8 cellular contexts compared by ENCODE assay signal in the genomic region with DNA sequence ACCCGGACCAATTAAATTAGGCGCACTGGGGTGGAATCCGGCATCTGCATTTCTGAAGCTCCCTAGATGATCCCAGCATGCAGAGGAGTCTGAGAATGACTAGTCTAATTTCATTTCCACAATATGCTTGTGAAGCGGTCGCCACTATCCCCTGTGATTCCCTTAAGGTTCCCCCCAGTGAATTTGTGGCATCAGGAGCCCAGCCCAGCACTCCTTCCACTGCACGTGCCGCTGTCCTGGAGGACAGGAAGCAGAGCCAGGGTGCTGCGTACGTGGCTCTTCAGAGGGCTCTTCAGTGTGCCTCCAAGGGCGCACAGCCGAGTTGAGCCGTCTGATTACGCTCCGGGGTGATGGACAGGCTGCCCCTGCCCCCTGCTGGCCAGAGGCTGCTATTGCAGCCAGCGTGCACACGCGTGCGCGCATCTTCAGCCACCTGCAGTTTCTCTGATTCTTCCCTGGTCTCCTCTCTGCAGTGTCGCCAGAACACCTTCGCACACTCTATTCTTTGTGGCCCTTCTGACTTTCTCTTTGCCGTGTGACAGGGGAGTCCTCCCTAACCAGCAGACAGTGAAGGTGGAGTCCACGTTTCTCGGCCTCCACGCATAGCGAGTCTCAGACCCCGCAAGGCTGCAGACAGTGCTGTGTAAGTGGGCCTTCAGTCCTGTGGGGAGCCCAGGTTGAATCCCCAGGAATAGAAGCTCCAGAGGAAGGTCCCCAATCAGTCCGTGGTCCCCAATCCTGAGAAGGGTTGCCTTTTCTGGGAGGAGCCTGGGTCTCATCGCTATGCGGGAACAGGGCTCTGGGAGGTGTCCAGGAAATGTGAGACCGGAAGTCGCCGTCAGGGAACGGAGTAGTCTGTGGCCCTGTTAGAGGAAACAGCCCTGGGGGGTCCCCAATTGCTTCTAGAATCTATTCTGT. TPM values are rescaled to one million over a fixed set of nuclear protein-coding genes. Genes with fewer than 3 reads are reported as not detected.
A peak's percentile ranks its signal among the peaks of the same experiment; 100 is the strongest.
DNase-seq lines count a peak whose midpoint lies in the region; ATAC-seq, FAIRE-seq and TF ChIP-seq lines count a peak whose summit lies in the region.

No MANE protein-coding gene starts in this region.

- no peaks in the 10 kb centered on the region for H3K27me3 ChIP-seq in DND-41 (ENCODE audit: insufficient read depth, low read length, poor library complexity)
- H3K27me3 ChIP-seq in GM23248 (replicated peaks; ENCODE audit: insufficient read depth) = peaks cover 53% of the 10 kb centered on the region
- peaks cover 27% of the 10 kb centered on the region for H3K27me3 ChIP-seq in neural progenitor cell
- peaks cover 10% of the 10 kb centered on the region in 2 donors for H3K27me3 ChIP-seq in stomach smooth muscle (ENCODE audit: control insufficient read depth in 1 of 2, insufficient read depth in 2 of 2, low read length in 2 of 2)

- H3K27ac ChIP-seq in DND-41 (ENCODE audit: low read length) (peak overlapping the region; percentile 54), GM23248 (no peak overlapping the region), neural progenitor cell (no peak overlapping the region), stomach smooth muscle (ENCODE audit: low read length) (no peak overlapping the region)

- DNase-seq in DND-41 = peak; percentile 92
- peak; percentile 86 for DNase-seq in GM23248
- DNase-seq in Kasumi-1 (lab: John Stamatoyannopoulos, UW) = peak; percentile 81 to 85
- peak; percentile 44 for DNase-seq in RCC 7860 (ENCODE audit: low spot score)
- peak; percentile 56 for DNase-seq in fibroblast of the conjunctiva (ENCODE audit: low read depth)
- DNase-seq in neural progenitor cell (ENCODE audit: low spot score) = peak; percentile 93

- H3F3A ChIP-seq in GM23248 (ENCODE audit: insufficient read depth) (no peaks in the 10 kb centered on the region), neural progenitor cell (ENCODE audit: low read depth) (peaks cover 6% of the 10 kb centered on the region)

- H3K9me3 ChIP-seq in DND-41 (ENCODE audit: insufficient read depth, low read length, severe bottlenecking) (no peaks in the 10 kb centered on the region), GM23248 (ENCODE audit: low read depth) (no peaks in the 10 kb centered on the region), neural progenitor cell (ENCODE audit: low read depth) (no peaks in the 10 kb centered on the region), stomach smooth muscle (ENCODE audit: control insufficient read depth in 2 of 2, low read length in 2 of 2) (no peaks in the 10 kb centered on the region)

- in situ Hi-C loops in GM23248 (cut with MboI) = no loop called here

- H3K79me2 ChIP-seq in DND-41 (ENCODE audit: insufficient read depth, low read length) = no peaks in the 10 kb centered on the region
- no peaks in the 10 kb centered on the region for H3K79me2 ChIP-seq in GM23248 (ENCODE audit: insufficient read depth)
- H3K79me2 ChIP-seq in neural progenitor cell (ENCODE audit: low read depth) = no peaks in the 10 kb centered on the region

- no peaks in the 10 kb centered on the region for H3K9me3 Mint-ChIP-seq in activated T-helper 17 cell treated with anti-CD3 and anti-CD28 coated beads, Interleukin-2, amount 50 U/mL, for 72 hours
- no peaks in the 10 kb centered on the region for H3K9me3 Mint-ChIP-seq in neural progenitor cell

- TF ChIP-seq CTCF in DND-41 (IDR thresholded peaks at IDR 0.05; ENCODE audit: borderline replicate concordance, extremely low read depth, low read length, poor library complexity, severe bottlenecking) (peak; percentile 100), neural progenitor cell (IDR thresholded peaks at IDR 0.05) (peak; percentile 99)

- H3K4me1 Mint-ChIP-seq in activated T-helper 17 cell treated with anti-CD3 and anti-CD28 coated beads, Interleukin-2, amount 50 U/mL, for 72 hours = peaks cover 4% of the 10 kb centered on the region
- H3K4me1 Mint-ChIP-seq in neural progenitor cell = peaks cover 13% of the 10 kb centered on the region

- H2AFZ ChIP-seq in DND-41 (ENCODE audit: low read depth, low read length) (peak overlapping the region; percentile 83), GM23248 (peak overlapping the region; percentile 63), neural progenitor cell (replicated peaks) (peak overlapping the region; percentile 91)

- H3K27ac Mint-ChIP-seq in activated T-helper 17 cell treated with anti-CD3 and anti-CD28 coated beads, Interleukin-2, amount 50 U/mL, for 72 hours = peak overlapping the region; percentile 36
- no peak overlapping the region for H3K27ac Mint-ChIP-seq in neural progenitor cell

- H4K20me1 ChIP-seq in DND-41 (ENCODE audit: insufficient read depth, low read length) = no peaks in the 10 kb centered on the region
- H4K20me1 ChIP-seq in GM23248 (ENCODE audit: insufficient read depth) = no peaks in the 10 kb centered on the region
- no peaks in the 10 kb centered on the region for H4K20me1 ChIP-seq in neural progenitor cell (ENCODE audit: low read depth)

- no peak for FAIRE-seq in RCC 7860 (lab: Jason Lieb, UNC)

- no peaks in the 10 kb centered on the region for H3K36me3 Mint-ChIP-seq in activated T-helper 17 cell treated with anti-CD3 and anti-CD28 coated beads, Interleukin-2, amount 50 U/mL, for 72 hours (ENCODE audit: low read depth)
- H3K36me3 Mint-ChIP-seq in neural progenitor cell = no peaks in the 10 kb centered on the region

- H3K9ac ChIP-seq in DND-41 (ENCODE audit: low read depth, low read length) = peak overlapping the region; percentile 42
- peak overlapping the region; percentile 36 for H3K9ac ChIP-seq in GM23248
- no peak overlapping the region for H3K9ac ChIP-seq in neural progenitor cell
- H3K9ac ChIP-seq in stomach smooth muscle (ENCODE audit: low read length in 2 of 2) = no peak overlapping the region

- WGBS in GM23248 (ENCODE audit: low coverage in 1 of 2, low lambda C conversion rate in 2 of 2, missing lambda C conversion rate in 2 of 2), 2 experiments = 6% methylated on average over 29 to 34 of the region's 34 CpGs

- H3K36me3 ChIP-seq in DND-41 (ENCODE audit: insufficient read depth, low read length) = no peaks in the 10 kb centered on the region
- H3K36me3 ChIP-seq in GM23248 (ENCODE audit: low read depth) = no peaks in the 10 kb centered on the region
- H3K36me3 ChIP-seq in neural progenitor cell = no peaks in the 10 kb centered on the region
- no peaks in the 10 kb centered on the region for H3K36me3 ChIP-seq in stomach smooth muscle (ENCODE audit: control insufficient read depth in 2 of 2, insufficient read depth in 2 of 2, low read length in 2 of 2)

- H3K4me1 ChIP-seq in DND-41 (ENCODE audit: insufficient read depth, low read length) (peaks cover 21% of the 10 kb centered on the region), GM23248 (ENCODE audit: insufficient read depth) (no peaks in the 10 kb centered on the region), neural progenitor cell (peaks cover 16% of the 10 kb centered on the region), stomach smooth muscle (ENCODE audit: control insufficient read depth, insufficient read depth, low read length) (peaks cover 10% of the 10 kb centered on the region)

- peak overlapping the region in 1 of 2 experiments; percentile 53; a peak in 2 of 4 replicates for H3K4me3 ChIP-seq in DND-41 (ENCODE audit: low read depth in 1 of 2, low read length in 2 of 2)
- peak overlapping the region; percentile 64 for H3K4me3 ChIP-seq in GM23248
- peak overlapping the region; percentile 39 for H3K4me3 ChIP-seq in neural progenitor cell
- peak overlapping the region; percentile 37 to 69 for H3K4me3 ChIP-seq in stomach smooth muscle (ENCODE audit: low read length in 2 of 2)

- peak overlapping the region; percentile 68 for H3K4me3 Mint-ChIP-seq in activated T-helper 17 cell treated with anti-CD3 and anti-CD28 coated beads, Interleukin-2, amount 50 U/mL, for 72 hours
- peak overlapping the region; percentile 73 for H3K4me3 Mint-ChIP-seq in neural progenitor cell

- ATAC-seq in DND-41 (ENCODE audit: insufficient read depth, low read depth) = peak; percentile 98
- peak; percentile 95 for ATAC-seq in activated T-helper 17 cell treated with anti-CD3 and anti-CD28 coated beads, Interleukin-2, amount 50 U/mL, for 72 hours (replicated peaks)

- H3K27me3 Mint-ChIP-seq in activated T-helper 17 cell treated with anti-CD3 and anti-CD28 coated beads, Interleukin-2, amount 50 U/mL, for 72 hours = peaks cover 21% of the 10 kb centered on the region
- H3K27me3 Mint-ChIP-seq in neural progenitor cell (ENCODE audit: insufficient read depth, low read depth) = peaks cover 7% of the 10 kb centered on the region

- H3K4me2 ChIP-seq in DND-41 (ENCODE audit: insufficient read depth, low read length) = peak overlapping the region; percentile 73
- H3K4me2 ChIP-seq in GM23248 (ENCODE audit: unreplicated experiment) = peak overlapping the region; percentile 59
- peak overlapping the region; percentile 79 for H3K4me2 ChIP-seq in neural progenitor cell

- no peaks in the 10 kb centered on the region for H3K9me2 ChIP-seq in GM23248 (ENCODE audit: insufficient read depth)

RNA-seq across cellular contexts. Expression of a gene that starts 16.5 kb away (rescaled TPM):
- not detected in 2 replicates for total RNA-seq in GM23248 (2014; rRNA removed; shearing (Covaris generic))
- polyA plus RNA-seq in GM23248 (2016; fragmentation: Nextera tagmentation; extraction: Ambion mirVana) = not detected in 2 replicates
- not detected for total RNA-seq in activated T-helper 17 cell treated with anti-CD3 and anti-CD28 coated beads, Interleukin-2, amount 50 U/mL, for 72 hours
- not detected in 2 replicates for total RNA-seq in neural progenitor cell (ENCODE audit: low replicate concordance)

RNA-seq across cellular contexts. Expression of a gene that starts 32.4 kb away (rescaled TPM):
- not detected in 2 replicates for total RNA-seq in GM23248 (2014; rRNA removed; shearing (Covaris generic))
- polyA plus RNA-seq in GM23248 (2016; fragmentation: Nextera tagmentation; extraction: Ambion mirVana) = not detected in 2 replicates
- 1 to 10 TPM in 1 of 2 donors, not detected in 1; 5.1 TPM for total RNA-seq in activated T-helper 17 cell treated with anti-CD3 and anti-CD28 coated beads, Interleukin-2, amount 50 U/mL, for 72 hours
- total RNA-seq in neural progenitor cell (ENCODE audit: low replicate concordance) = not detected in 2 replicates

Comparison
In these comparisons a context has a peak if more than half of its experiments do, and no peak if none do; other contexts are left out.
1. H3K9ac ChIP-seq: peak in DND-41 (single experiment) and GM23248 (single experiment); none in neural progenitor cell (single experiment) and stomach smooth muscle (0 of 2).
2. Peak in every context shown above with its lines, with median percentiles within 50 percentile points of each other: DNase-seq, H2AFZ ChIP-seq and H3K4me2 ChIP-seq.